12 cellular contexts compared by ENCODE assay signal in genomic region chr1:190084552-190084951, GRCh38.
A peak's percentile ranks its signal among the peaks of the same experiment; 100 is the strongest.
DNase-seq lines count a peak whose midpoint lies in the region; ATAC-seq and TF ChIP-seq lines count a peak whose summit lies in the region.
"Had no signal": no experiment of that assay in that cellular context is flagged by ENCODE, and none has a peak within 500 bp of the region (broad histone marks: within the 10 kb centered on the region; RNA-seq: fewer than 3 reads in every experiment).

No MANE protein-coding gene starts in this region.

- H3K36me3 Mint-ChIP-seq in GM23338 (ENCODE audit: low read depth) = no peaks in the 10 kb centered on the region
- no peaks in the 10 kb centered on the region for H3K36me3 Mint-ChIP-seq in naive thymus-derived CD8-positive, alpha-beta T cell
- no peaks in the 10 kb centered on the region for H3K36me3 Mint-ChIP-seq in activated naive CD8-positive, alpha-beta T cell treated with anti-CD3 and anti-CD28 coated beads, Interleukin-2, amount 50 U/mL, for 24 hours (ENCODE audit: low read depth)
- H3K36me3 Mint-ChIP-seq: CD8-positive, alpha-beta memory T cell had no signal

- H3K9me2 ChIP-seq in GM23338 (ENCODE audit: insufficient read depth) (no peaks in the 10 kb centered on the region), OCI-LY7 (ENCODE audit: insufficient read depth, low read length) (no peaks in the 10 kb centered on the region)

- H3K9me3 Mint-ChIP-seq in GM23338 = no peaks in the 10 kb centered on the region; the same call in 2 of the 3 replicates
- H3K9me3 Mint-ChIP-seq in naive thymus-derived CD8-positive, alpha-beta T cell = peaks cover 0 to 8% (median 3%) of the 10 kb centered on the region in 9 donors
- H3K9me3 Mint-ChIP-seq in activated naive CD8-positive, alpha-beta T cell treated with anti-CD3 and anti-CD28 coated beads, Interleukin-2, amount 50 U/mL, for 24 hours = no peaks in the 10 kb centered on the region

- H3K4me3 ChIP-seq in GM23338 = no peak overlapping the region
- H3K4me3 ChIP-seq in OCI-LY7 (ENCODE audit: low read depth, low read length, poor library complexity, severe bottlenecking) = no peak overlapping the region

- H3K4me3 Mint-ChIP-seq in GM23338 = no peak overlapping the region
- H3K4me3 Mint-ChIP-seq in naive thymus-derived CD8-positive, alpha-beta T cell = no peak overlapping the region
- H3K4me3 Mint-ChIP-seq in activated naive CD8-positive, alpha-beta T cell treated with anti-CD3 and anti-CD28 coated beads, Interleukin-2, amount 50 U/mL, for 24 hours = no peak overlapping the region
- H3K4me3 Mint-ChIP-seq: activated naive CD4-positive, alpha-beta T cell treated with anti-CD3 and anti-CD28 coated beads for 36 hours; CD8-positive, alpha-beta memory T cell had no signal

- H3F3A ChIP-seq in GM23338 (replicated peaks; ENCODE audit: low read depth) = no peaks in the 10 kb centered on the region

- CTCF ChIA-PET in OCI-LY7 (lab: Charles Lee; ENCODE audit: unreplicated experiment) = no interaction called here

- no peak overlapping the region; the same call in 1 of the 2 replicates for H3K27ac Mint-ChIP-seq in GM23338
- no peak overlapping the region for H3K27ac Mint-ChIP-seq in naive thymus-derived CD8-positive, alpha-beta T cell
- no peak overlapping the region for H3K27ac Mint-ChIP-seq in activated naive CD8-positive, alpha-beta T cell treated with anti-CD3 and anti-CD28 coated beads, Interleukin-2, amount 50 U/mL, for 24 hours
- H3K27ac Mint-ChIP-seq: activated naive CD4-positive, alpha-beta T cell treated with anti-CD3 and anti-CD28 coated beads for 36 hours had no signal

- ATAC-seq in GM23338 (peak; percentile 100), left lobe of liver (no peak)
- ATAC-seq in naive thymus-derived CD8-positive, alpha-beta T cell = no peak
- ATAC-seq in activated naive CD8-positive, alpha-beta T cell treated with anti-CD3 and anti-CD28 coated beads, Interleukin-2, amount 50 U/mL, for 24 hours = no peak

- H3K4me1 ChIP-seq in GM23338 (ENCODE audit: insufficient read depth) (peaks cover 7% of the 10 kb centered on the region; the same call in 1 of the 2 replicates), OCI-LY7 (ENCODE audit: insufficient read depth, low read length, poor library complexity, severe bottlenecking) (no peaks in the 10 kb centered on the region)

- H3K27ac ChIP-seq in GM23338 (ENCODE audit: low read depth) (no peak overlapping the region), OCI-LY7 (ENCODE audit: low read depth, low read length, poor library complexity, severe bottlenecking) (no peak overlapping the region)

- H3K4me2 ChIP-seq in GM23338 = no peak overlapping the region
- no peak overlapping the region for H3K4me2 ChIP-seq in OCI-LY7 (ENCODE audit: low read length)

- peaks cover 2% of the 10 kb centered on the region for H3K27me3 Mint-ChIP-seq in GM23338 (ENCODE audit: insufficient read depth, low read depth, poor library complexity)
- H3K27me3 Mint-ChIP-seq in naive thymus-derived CD8-positive, alpha-beta T cell = no peaks in the 10 kb centered on the region
- no peaks in the 10 kb centered on the region for H3K27me3 Mint-ChIP-seq in activated naive CD8-positive, alpha-beta T cell treated with anti-CD3 and anti-CD28 coated beads, Interleukin-2, amount 50 U/mL, for 24 hours
- H3K27me3 Mint-ChIP-seq: CD8-positive, alpha-beta memory T cell had no signal

- no peaks in the 10 kb centered on the region for H3K27me3 ChIP-seq in GM23338 (ENCODE audit: insufficient read depth)

- H3K9me3 ChIP-seq in OCI-LY7 (ENCODE audit: low read length) = no peaks in the 10 kb centered on the region

- no TSS peak for BruUV-seq in OCI-LY7 (replicated peaks; lab: Mats Ljungman, UMichigan)

- no peaks in the 10 kb centered on the region for H3K79me2 ChIP-seq in GM23338 (replicated peaks; ENCODE audit: insufficient read depth)
- no peaks in the 10 kb centered on the region for H3K79me2 ChIP-seq in OCI-LY7 (ENCODE audit: insufficient read depth, low read depth, low read length)

- no peaks in the 10 kb centered on the region for H3K36me3 ChIP-seq in GM23338 (ENCODE audit: insufficient read depth)
- no peaks in the 10 kb centered on the region for H3K36me3 ChIP-seq in OCI-LY7 (ENCODE audit: insufficient read depth, low read length)

- POLR2A ChIA-PET in OCI-LY7 (lab: Charles Lee) = interaction anchor here (0.6 to 1.4 kb wide), 3 partner anchors 21 to 740 kb away, joined by 3 to 4 read pairs (median 3); no protein-coding TSS in a partner anchor
- POLR2A ChIA-PET in naive thymus-derived CD8-positive, alpha-beta T cell (lab: Charles Lee) = no interaction called here

- H3K4me1 Mint-ChIP-seq in GM23338 = peaks cover 2% of the 10 kb centered on the region; the same call in 2 of the 3 replicates
- H3K4me1 Mint-ChIP-seq in naive thymus-derived CD8-positive, alpha-beta T cell = no peaks in the 10 kb centered on the region
- no peaks in the 10 kb centered on the region for H3K4me1 Mint-ChIP-seq in activated naive CD8-positive, alpha-beta T cell treated with anti-CD3 and anti-CD28 coated beads, Interleukin-2, amount 50 U/mL, for 24 hours
- H3K4me1 Mint-ChIP-seq: CD8-positive, alpha-beta memory T cell had no signal

- peak overlapping the region; percentile 60 for H2AFZ ChIP-seq in GM23338
- no peak overlapping the region for H2AFZ ChIP-seq in OCI-LY7 (ENCODE audit: low read length)

- intact Hi-C loops in OCI-LY7 (cut with micrococcal nuclease; ENCODE audit: unreplicated experiment) = no loop called here

- H4K20me1 ChIP-seq in GM23338 (replicated peaks; ENCODE audit: insufficient read depth) (no peaks in the 10 kb centered on the region), OCI-LY7 (ENCODE audit: insufficient read depth, low read length) (no peaks in the 10 kb centered on the region)

- TF ChIP-seq CTCF in GM23338 (conservative IDR thresholded peaks at IDR 0.05; ENCODE audit: low read depth in 2 of 2) = peak; percentile 84 to 95
- TF ChIP-seq CTCF in OCI-LY7 (conservative IDR thresholded peaks at IDR 0.05; ENCODE audit: low read length) = peak; percentile 73

- peak; percentile 3 for DNase-seq in DMS153 (lab: John Stamatoyannopoulos, UW)
- peak; percentile 90 for DNase-seq in GM23338 (ENCODE audit: low spot score)
- DNase-seq in OCI-LY7 (ENCODE audit: low spot score) = peak; percentile 24
- DNase-seq in iPS DF 19.7 (ENCODE audit: low read depth, low spot score) = peak; percentile 40
- no peak for DNase-seq in NCI-H128 (lab: John Stamatoyannopoulos, UW; ENCODE audit: unreplicated experiment)
- DNase-seq in naive thymus-derived CD8-positive, alpha-beta T cell = no peak
- no peak for DNase-seq in activated naive CD8-positive, alpha-beta T cell treated with anti-CD3 and anti-CD28 coated beads, Interleukin-2, amount 50 U/mL, for 24 hours
- no peak for DNase-seq in left lobe of liver (ENCODE audit: low spot score)
- DNase-seq: activated naive CD4-positive, alpha-beta T cell treated with anti-CD3 and anti-CD28 coated beads for 36 hours; CD8-positive, alpha-beta memory T cell; hippocampal formation; NCI-H1048 had no signal

TF ChIP-seq in GM23338, 12 proteins besides CTCF, POLR2A, EP300 and RAD21 (continues in another document):
- TF ChIP-seq ZNF331 (CRISPR knock-in tag; IDR thresholded peaks at IDR 0.05; ENCODE audit: low read depth) (no peak), JUNB (IDR thresholded peaks at IDR 0.05; ENCODE audit: unreplicated experiment) (no peak), EZH2 (IDR thresholded peaks at IDR 0.05; ENCODE audit: low read depth, unreplicated experiment) (no peak), NANOG (IDR thresholded peaks at IDR 0.05; ENCODE audit: borderline replicate concordance) (no peak), EZH2phosphoT487 (IDR thresholded peaks at IDR 0.05; ENCODE audit: unreplicated experiment) (no peak), ZNF114 (CRISPR knock-in tag; IDR thresholded peaks at IDR 0.05) (no peak), ETS1 (IDR thresholded peaks at IDR 0.05) (no peak)

Comparison
In these comparisons a context has a peak if more than half of its experiments do, and no peak if none do; other contexts are left out.
1. DNase-seq: peak in DMS153 (single experiment), GM23338 (single experiment), OCI-LY7 (single experiment) and iPS DF 19.7 (single experiment); none in NCI-H128 (single experiment), naive thymus-derived CD8-positive, alpha-beta T cell (0 of 10), activated naive CD8-positive, alpha-beta T cell treated with anti-CD3 and anti-CD28 coated beads, Interleukin-2, amount 50 U/mL, for 24 hours (single experiment) and left lobe of liver (single experiment).